Comparison of ENCODE assay signal across 1 cellular context in genomic region chr6:139375239-139376053, GRCh38.
TF ChIP-seq lines count a peak whose summit lies in the region.

No MANE protein-coding gene starts in this region.

TF ChIP-seq in GM12878, 131 proteins besides CTCF, POLR2A, EP300 and RAD21 (continued from another document and continues in another):
- TF ChIP-seq MAX (IDR thresholded peaks at IDR 0.05; ENCODE audit: low read depth, low read length) (no peak; the same call in 1 of the 2 replicates), ZBED1 (IDR thresholded peaks at IDR 0.05; ENCODE audit: borderline replicate concordance) (no peak), IKZF1 (conservative IDR thresholded peaks at IDR 0.05) (no peak), CHD4 (IDR thresholded peaks at IDR 0.05) (no peak), YY1 (IDR thresholded peaks at IDR 0.05; ENCODE audit: low read depth, low read length) (peak; percentile 84), MEF2B (IDR thresholded peaks at IDR 0.05; ENCODE audit: partially characterized antibody, poor library complexity, severe bottlenecking) (no peak), NBN (IDR thresholded peaks at IDR 0.05) (peak; percentile 75; the same call in 1 of the 2 replicates), SMC3 (IDR thresholded peaks at IDR 0.05; ENCODE audit: borderline replicate concordance, low read length) (0 out of 2 replicates have a peak, but pooled peaks have one; percentile 4), ZBTB4 (CRISPR knock-in tag; IDR thresholded peaks at IDR 0.05) (no peak), SREBF1 (IDR thresholded peaks at IDR 0.05; ENCODE audit: low read length) (no peak), ZNF24 (IDR thresholded peaks at IDR 0.05) (no peak), IRF4 (IDR thresholded peaks at IDR 0.05; ENCODE audit: low read depth, low read length) (no peak), EED (IDR thresholded peaks at IDR 0.05; ENCODE audit: low read depth) (0 out of 2 replicates have a peak, but pooled peaks have one; percentile 18), CBFB (IDR thresholded peaks at IDR 0.05; ENCODE audit: low read depth) (no peak; the same call in 1 of the 2 replicates), MTA2 (IDR thresholded peaks at IDR 0.05; ENCODE audit: low read depth) (no peak), CBX5 (IDR thresholded peaks at IDR 0.05; ENCODE audit: low read depth) (peak; percentile 83), SPI1 (IDR thresholded peaks at IDR 0.05; ENCODE audit: borderline replicate concordance, insufficient read depth, low read depth, low read length) (no peak), SMAD5 (IDR thresholded peaks at IDR 0.05; ENCODE audit: low read depth) (no peak), KLF5 (IDR thresholded peaks at IDR 0.05; ENCODE audit: partially characterized antibody) (no peak), SUPT20H (IDR thresholded peaks at IDR 0.05; ENCODE audit: borderline replicate concordance, control insufficient read depth, low read depth, low read length) (no peak), NKRF (conservative IDR thresholded peaks at IDR 0.05) (0 out of 2 replicates have a peak, but pooled peaks have one; percentile 38), ZNF274 (IDR thresholded peaks at IDR 0.05; ENCODE audit: insufficient read depth, insufficient read length) (no peak), KAT2A (conservative IDR thresholded peaks at IDR 0.05; ENCODE audit: control insufficient read depth, low read depth, low read length) (no peak), TCF3 (IDR thresholded peaks at IDR 0.05; ENCODE audit: borderline replicate concordance, insufficient read depth, low read depth, low read length) (peak; percentile 57; the same call in 1 of the 2 replicates), SUZ12 (IDR thresholded peaks at IDR 0.05; ENCODE audit: unreplicated experiment) (no peak), FOS (IDR thresholded peaks at IDR 0.05; ENCODE audit: borderline replicate concordance, extremely low read depth, insufficient read length) (no peak), IKZF2 (IDR thresholded peaks at IDR 0.05) (peak; percentile 14 to 17; a peak in 1 of 4 replicates), HDGF (IDR thresholded peaks at IDR 0.05) (no peak), RB1 (IDR thresholded peaks at IDR 0.05; ENCODE audit: borderline replicate concordance) (no peak), BCLAF1 (IDR thresholded peaks at IDR 0.05) (no peak)
- TF ChIP-seq, protein P1, sequence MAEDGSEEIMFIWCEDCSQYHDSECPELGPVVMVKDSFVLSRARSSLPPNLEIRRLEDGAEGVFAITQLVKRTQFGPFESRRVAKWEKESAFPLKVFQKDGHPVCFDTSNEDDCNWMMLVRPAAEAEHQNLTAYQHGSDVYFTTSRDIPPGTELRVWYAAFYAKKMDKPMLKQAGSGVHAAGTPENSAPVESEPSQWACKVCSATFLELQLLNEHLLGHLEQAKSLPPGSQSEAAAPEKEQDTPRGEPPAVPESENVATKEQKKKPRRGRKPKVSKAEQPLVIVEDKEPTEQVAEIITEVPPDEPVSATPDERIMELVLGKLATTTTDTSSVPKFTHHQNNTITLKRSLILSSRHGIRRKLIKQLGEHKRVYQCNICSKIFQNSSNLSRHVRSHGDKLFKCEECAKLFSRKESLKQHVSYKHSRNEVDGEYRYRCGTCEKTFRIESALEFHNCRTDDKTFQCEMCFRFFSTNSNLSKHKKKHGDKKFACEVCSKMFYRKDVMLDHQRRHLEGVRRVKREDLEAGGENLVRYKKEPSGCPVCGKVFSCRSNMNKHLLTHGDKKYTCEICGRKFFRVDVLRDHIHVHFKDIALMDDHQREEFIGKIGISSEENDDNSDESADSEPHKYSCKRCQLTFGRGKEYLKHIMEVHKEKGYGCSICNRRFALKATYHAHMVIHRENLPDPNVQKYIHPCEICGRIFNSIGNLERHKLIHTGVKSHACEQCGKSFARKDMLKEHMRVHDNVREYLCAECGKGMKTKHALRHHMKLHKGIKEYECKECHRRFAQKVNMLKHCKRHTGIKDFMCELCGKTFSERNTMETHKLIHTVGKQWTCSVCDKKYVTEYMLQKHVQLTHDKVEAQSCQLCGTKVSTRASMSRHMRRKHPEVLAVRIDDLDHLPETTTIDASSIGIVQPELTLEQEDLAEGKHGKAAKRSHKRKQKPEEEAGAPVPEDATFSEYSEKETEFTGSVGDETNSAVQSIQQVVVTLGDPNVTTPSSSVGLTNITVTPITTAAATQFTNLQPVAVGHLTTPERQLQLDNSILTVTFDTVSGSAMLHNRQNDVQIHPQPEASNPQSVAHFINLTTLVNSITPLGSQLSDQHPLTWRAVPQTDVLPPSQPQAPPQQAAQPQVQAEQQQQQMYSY (CRISPR knock-in tag; IDR thresholded peaks at IDR 0.05): no peak
- TF ChIP-seq, protein P2, sequence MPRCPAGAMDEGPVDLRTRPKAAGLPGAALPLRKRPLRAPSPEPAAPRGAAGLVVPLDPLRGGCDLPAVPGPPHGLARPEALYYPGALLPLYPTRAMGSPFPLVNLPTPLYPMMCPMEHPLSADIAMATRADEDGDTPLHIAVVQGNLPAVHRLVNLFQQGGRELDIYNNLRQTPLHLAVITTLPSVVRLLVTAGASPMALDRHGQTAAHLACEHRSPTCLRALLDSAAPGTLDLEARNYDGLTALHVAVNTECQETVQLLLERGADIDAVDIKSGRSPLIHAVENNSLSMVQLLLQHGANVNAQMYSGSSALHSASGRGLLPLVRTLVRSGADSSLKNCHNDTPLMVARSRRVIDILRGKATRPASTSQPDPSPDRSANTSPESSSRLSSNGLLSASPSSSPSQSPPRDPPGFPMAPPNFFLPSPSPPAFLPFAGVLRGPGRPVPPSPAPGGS (IDR thresholded peaks at IDR 0.05; ENCODE audit: borderline replicate concordance, insufficient read depth, low read depth, low read length, poor library complexity, severe bottlenecking): no peak
- TF ChIP-seq, protein P3, sequence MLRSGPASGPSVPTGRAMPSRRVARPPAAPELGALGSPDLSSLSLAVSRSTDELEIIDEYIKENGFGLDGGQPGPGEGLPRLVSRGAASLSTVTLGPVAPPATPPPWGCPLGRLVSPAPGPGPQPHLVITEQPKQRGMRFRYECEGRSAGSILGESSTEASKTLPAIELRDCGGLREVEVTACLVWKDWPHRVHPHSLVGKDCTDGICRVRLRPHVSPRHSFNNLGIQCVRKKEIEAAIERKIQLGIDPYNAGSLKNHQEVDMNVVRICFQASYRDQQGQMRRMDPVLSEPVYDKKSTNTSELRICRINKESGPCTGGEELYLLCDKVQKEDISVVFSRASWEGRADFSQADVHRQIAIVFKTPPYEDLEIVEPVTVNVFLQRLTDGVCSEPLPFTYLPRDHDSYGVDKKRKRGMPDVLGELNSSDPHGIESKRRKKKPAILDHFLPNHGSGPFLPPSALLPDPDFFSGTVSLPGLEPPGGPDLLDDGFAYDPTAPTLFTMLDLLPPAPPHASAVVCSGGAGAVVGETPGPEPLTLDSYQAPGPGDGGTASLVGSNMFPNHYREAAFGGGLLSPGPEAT (IDR thresholded peaks at IDR 0.05; ENCODE audit: low read depth): peak; percentile 93
- TF ChIP-seq, protein P4, sequence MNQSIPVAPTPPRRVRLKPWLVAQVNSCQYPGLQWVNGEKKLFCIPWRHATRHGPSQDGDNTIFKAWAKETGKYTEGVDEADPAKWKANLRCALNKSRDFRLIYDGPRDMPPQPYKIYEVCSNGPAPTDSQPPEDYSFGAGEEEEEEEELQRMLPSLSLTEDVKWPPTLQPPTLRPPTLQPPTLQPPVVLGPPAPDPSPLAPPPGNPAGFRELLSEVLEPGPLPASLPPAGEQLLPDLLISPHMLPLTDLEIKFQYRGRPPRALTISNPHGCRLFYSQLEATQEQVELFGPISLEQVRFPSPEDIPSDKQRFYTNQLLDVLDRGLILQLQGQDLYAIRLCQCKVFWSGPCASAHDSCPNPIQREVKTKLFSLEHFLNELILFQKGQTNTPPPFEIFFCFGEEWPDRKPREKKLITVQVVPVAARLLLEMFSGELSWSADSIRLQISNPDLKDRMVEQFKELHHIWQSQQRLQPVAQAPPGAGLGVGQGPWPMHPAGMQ (IDR thresholded peaks at IDR 0.05; ENCODE audit: borderline replicate concordance): no peak
- TF ChIP-seq, protein P5, sequence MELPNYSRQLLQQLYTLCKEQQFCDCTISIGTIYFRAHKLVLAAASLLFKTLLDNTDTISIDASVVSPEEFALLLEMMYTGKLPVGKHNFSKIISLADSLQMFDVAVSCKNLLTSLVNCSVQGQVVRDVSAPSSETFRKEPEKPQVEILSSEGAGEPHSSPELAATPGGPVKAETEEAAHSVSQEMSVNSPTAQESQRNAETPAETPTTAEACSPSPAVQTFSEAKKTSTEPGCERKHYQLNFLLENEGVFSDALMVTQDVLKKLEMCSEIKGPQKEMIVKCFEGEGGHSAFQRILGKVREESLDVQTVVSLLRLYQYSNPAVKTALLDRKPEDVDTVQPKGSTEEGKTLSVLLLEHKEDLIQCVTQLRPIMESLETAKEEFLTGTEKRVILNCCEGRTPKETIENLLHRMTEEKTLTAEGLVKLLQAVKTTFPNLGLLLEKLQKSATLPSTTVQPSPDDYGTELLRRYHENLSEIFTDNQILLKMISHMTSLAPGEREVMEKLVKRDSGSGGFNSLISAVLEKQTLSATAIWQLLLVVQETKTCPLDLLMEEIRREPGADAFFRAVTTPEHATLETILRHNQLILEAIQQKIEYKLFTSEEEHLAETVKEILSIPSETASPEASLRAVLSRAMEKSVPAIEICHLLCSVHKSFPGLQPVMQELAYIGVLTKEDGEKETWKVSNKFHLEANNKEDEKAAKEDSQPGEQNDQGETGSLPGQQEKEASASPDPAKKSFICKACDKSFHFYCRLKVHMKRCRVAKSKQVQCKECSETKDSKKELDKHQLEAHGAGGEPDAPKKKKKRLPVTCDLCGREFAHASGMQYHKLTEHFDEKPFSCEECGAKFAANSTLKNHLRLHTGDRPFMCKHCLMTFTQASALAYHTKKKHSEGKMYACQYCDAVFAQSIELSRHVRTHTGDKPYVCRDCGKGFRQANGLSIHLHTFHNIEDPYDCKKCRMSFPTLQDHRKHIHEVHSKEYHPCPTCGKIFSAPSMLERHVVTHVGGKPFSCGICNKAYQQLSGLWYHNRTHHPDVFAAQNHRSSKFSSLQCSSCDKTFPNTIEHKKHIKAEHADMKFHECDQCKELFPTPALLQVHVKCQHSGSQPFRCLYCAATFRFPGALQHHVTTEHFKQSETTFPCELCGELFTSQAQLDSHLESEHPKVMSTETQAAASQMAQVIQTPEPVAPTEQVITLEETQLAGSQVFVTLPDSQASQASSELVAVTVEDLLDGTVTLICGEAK (IDR thresholded peaks at IDR 0.05; ENCODE audit: borderline replicate concordance): no peak
- TF ChIP-seq, protein P6, sequence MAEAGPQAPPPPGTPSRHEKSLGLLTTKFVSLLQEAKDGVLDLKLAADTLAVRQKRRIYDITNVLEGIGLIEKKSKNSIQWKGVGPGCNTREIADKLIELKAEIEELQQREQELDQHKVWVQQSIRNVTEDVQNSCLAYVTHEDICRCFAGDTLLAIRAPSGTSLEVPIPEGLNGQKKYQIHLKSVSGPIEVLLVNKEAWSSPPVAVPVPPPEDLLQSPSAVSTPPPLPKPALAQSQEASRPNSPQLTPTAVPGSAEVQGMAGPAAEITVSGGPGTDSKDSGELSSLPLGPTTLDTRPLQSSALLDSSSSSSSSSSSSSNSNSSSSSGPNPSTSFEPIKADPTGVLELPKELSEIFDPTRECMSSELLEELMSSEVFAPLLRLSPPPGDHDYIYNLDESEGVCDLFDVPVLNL (IDR thresholded peaks at IDR 0.05; ENCODE audit: low read depth, low read length): no peak
